Comparison of ENCODE assay signal across 19 cellular contexts in genomic region chr7:24945899-24946298, GRCh38. TPM values are rescaled to one million over a fixed set of nuclear protein-coding genes. Genes with fewer than 3 reads are reported as not detected.
DNase-seq lines count a peak whose midpoint lies in the region; ATAC-seq and TF ChIP-seq lines count a peak whose summit lies in the region.
"Had no signal": no experiment of that assay in that cellular context is flagged by ENCODE, and none has a peak within 500 bp of the region (broad histone marks: within the 10 kb centered on the region; RNA-seq: fewer than 3 reads in every experiment).

No MANE protein-coding gene starts in this region.

- peak; percentile 13 for TF ChIP-seq CTCF in astrocyte of the spinal cord (IDR thresholded peaks at IDR 0.05; ENCODE audit: low read depth, low read length)
- TF ChIP-seq CTCF in GM20000 (IDR thresholded peaks at IDR 0.05; ENCODE audit: extremely low read depth, missing control alignments) = no peak

- no peak for ATAC-seq in GM19467 (IDR thresholded peaks at IDR 0.05; ENCODE audit: unreplicated experiment)
- ATAC-seq: Right ventricle myocardium inferior had no signal

- DNase-seq in activated naive CD8-positive, alpha-beta T cell treated with anti-CD3 and anti-CD28 coated beads for 36 hours = no peak
- DNase-seq in Karpas-422 = no peak
- DNase-seq in astrocyte of the spinal cord (ENCODE audit: low read depth, low spot score) = no peak
- peak in 1 of 2 donors; percentile 41 for DNase-seq in trophoblast cell
- no peak for DNase-seq in activated CD4-positive, alpha-beta T cell treated with anti-CD3 and anti-CD28 coated beads, Interleukin-2, amount 50 U/mL, for 48 hours
- no peak for DNase-seq in GM20000 (ENCODE audit: low spot score)
- DNase-seq: 8988T, HCEC 1CT, MV-4-11, NCI-H1417 treated with DMSO at 0.1 percent for 48 hours, NCI-H2081, NCI-H510A, NCI-H82, T-helper 1 cell had no signal

- H2BK12ac ChIP-seq in trophoblast cell (ENCODE audit: low read length) = no peak overlapping the region

- H3K36me3 Mint-ChIP-seq in activated naive CD8-positive, alpha-beta T cell = peaks cover 6% of the 10 kb centered on the region
- peaks cover 18% of the 10 kb centered on the region for H3K36me3 Mint-ChIP-seq in activated naive CD8-positive, alpha-beta T cell treated with anti-CD3 and anti-CD28 coated beads for 36 hours

- H3K4me1 Mint-ChIP-seq in activated naive CD8-positive, alpha-beta T cell (ENCODE audit: low read depth) = peaks cover 50% of the 10 kb centered on the region
- peaks cover 29% of the 10 kb centered on the region for H3K4me1 Mint-ChIP-seq in activated naive CD8-positive, alpha-beta T cell treated with anti-CD3 and anti-CD28 coated beads for 36 hours

- H3K4me2 ChIP-seq in Karpas-422 (ENCODE audit: low read depth, low read length, poor library complexity, severe bottlenecking) (no peak overlapping the region), trophoblast cell (ENCODE audit: low read length) (no peak overlapping the region)
- H3K4me2 ChIP-seq: BLaER1 had no signal

- H3K36me3 ChIP-seq in Karpas-422 (ENCODE audit: insufficient read depth, low read length) (peaks cover 9% of the 10 kb centered on the region; the same call in 1 of the 2 replicates), trophoblast cell (ENCODE audit: control insufficient read depth in 1 of 2, insufficient read depth in 2 of 2, low read length in 2 of 2) (no peaks in the 10 kb centered on the region)
- H3K36me3 ChIP-seq: BLaER1 had no signal

- no peak overlapping the region for H3K4me3 Mint-ChIP-seq in activated naive CD8-positive, alpha-beta T cell
- no peak overlapping the region for H3K4me3 Mint-ChIP-seq in activated naive CD8-positive, alpha-beta T cell treated with anti-CD3 and anti-CD28 coated beads for 36 hours

- H2AFZ ChIP-seq in Karpas-422 (ENCODE audit: low read length) (no peak overlapping the region), trophoblast cell (ENCODE audit: insufficient read depth, low read length, poor library complexity) (no peak overlapping the region)

- no peak overlapping the region for H3K4ac ChIP-seq in trophoblast cell (ENCODE audit: low read depth, low read length)

- H3K9me2 ChIP-seq in Karpas-422 (replicated peaks; ENCODE audit: insufficient read depth, low read length) = no peaks in the 10 kb centered on the region

- no peak overlapping the region for H3K23ac ChIP-seq in trophoblast cell (ENCODE audit: low read length)

- no CpG with 5 or more reads among the region's 1 CpG for whole genome bisulfite sequencing in trophoblast cell (ENCODE audit: extremely low coverage, insufficient coverage, insufficient read length)

- H3K14ac ChIP-seq in trophoblast cell (ENCODE audit: low read length) = no peak overlapping the region

- H3K27me3 ChIP-seq in Karpas-422 (ENCODE audit: low read length) = no peaks in the 10 kb centered on the region
- no peaks in the 10 kb centered on the region for H3K27me3 ChIP-seq in trophoblast cell (ENCODE audit: insufficient read depth, low read length)
- H3K27me3 ChIP-seq: BLaER1 had no signal

- H4K12ac ChIP-seq in trophoblast cell (ENCODE audit: low read depth, low read length) = no peak overlapping the region

- H3K79me2 ChIP-seq in Karpas-422 (ENCODE audit: low read length) (peaks cover 100% of the 10 kb centered on the region), trophoblast cell (ENCODE audit: control insufficient read depth, insufficient read depth, low read length, poor library complexity) (peaks cover 2% of the 10 kb centered on the region)

- no peak overlapping the region for H4K8ac ChIP-seq in trophoblast cell (ENCODE audit: low read depth, low read length)

- H3K27me3 Mint-ChIP-seq in activated naive CD8-positive, alpha-beta T cell = no peaks in the 10 kb centered on the region
- no peaks in the 10 kb centered on the region for H3K27me3 Mint-ChIP-seq in activated naive CD8-positive, alpha-beta T cell treated with anti-CD3 and anti-CD28 coated beads for 36 hours

- no peak overlapping the region for H4K91ac ChIP-seq in trophoblast cell (ENCODE audit: low read depth, low read length)

- H2BK120ac ChIP-seq in trophoblast cell (ENCODE audit: insufficient read depth, low read length, poor library complexity) = no peak overlapping the region

- H3K18ac ChIP-seq in trophoblast cell (ENCODE audit: low read length) = no peak overlapping the region

- no peak overlapping the region for H2BK5ac ChIP-seq in trophoblast cell (ENCODE audit: low read depth, low read length, poor library complexity)

- H3K4me1 ChIP-seq in Karpas-422 (ENCODE audit: low read length) (peaks cover 93% of the 10 kb centered on the region), trophoblast cell (ENCODE audit: control insufficient read depth in 1 of 2, insufficient read depth in 2 of 2, low read length in 2 of 2) (peaks cover 0 to 3% of the 10 kb centered on the region in 2 experiments)

- H3K27ac Mint-ChIP-seq in activated naive CD8-positive, alpha-beta T cell = peak overlapping the region; percentile 3
- no peak overlapping the region for H3K27ac Mint-ChIP-seq in activated naive CD8-positive, alpha-beta T cell treated with anti-CD3 and anti-CD28 coated beads for 36 hours

- in situ Hi-C loops in astrocyte of the spinal cord (cut with HindIII; ENCODE audit: low sequenced_read_pairs) = no loop called here

- peak overlapping the region; percentile 54; the same call in 1 of the 2 replicates for H3K27ac ChIP-seq in Karpas-422 (ENCODE audit: low read length)
- H3K27ac ChIP-seq in trophoblast cell (ENCODE audit: low read depth, low read length) = no peak overlapping the region
- H3K27ac ChIP-seq: BLaER1, SK-N-MC had no signal

- H3K4me3 ChIP-seq in Karpas-422 (ENCODE audit: low read length) (no peak overlapping the region), astrocyte of the spinal cord (ENCODE audit: low read depth, low read length) (no peak overlapping the region), trophoblast cell (ENCODE audit: low read depth, low read length) (no peak overlapping the region)
- H3K4me3 ChIP-seq: BLaER1, SK-N-MC had no signal

- no peaks in the 10 kb centered on the region for H3K79me1 ChIP-seq in trophoblast cell (ENCODE audit: low read length)

- H3K9me3 ChIP-seq in Karpas-422 (ENCODE audit: low read length) = no peaks in the 10 kb centered on the region
- no peaks in the 10 kb centered on the region for H3K9me3 ChIP-seq in trophoblast cell (ENCODE audit: insufficient read depth, low read depth, low read length)
- H3K9me3 ChIP-seq: BLaER1 had no signal

- no peaks in the 10 kb centered on the region for H3K9me3 Mint-ChIP-seq in activated naive CD8-positive, alpha-beta T cell (ENCODE audit: low read depth)
- H3K9me3 Mint-ChIP-seq in activated naive CD8-positive, alpha-beta T cell treated with anti-CD3 and anti-CD28 coated beads for 36 hours = no peaks in the 10 kb centered on the region

- H3K9ac ChIP-seq in Karpas-422 (ENCODE audit: low read length) (no peak overlapping the region), trophoblast cell (ENCODE audit: low read length) (peak overlapping the region; percentile 7)
- H3K9ac ChIP-seq: BLaER1 had no signal

- H4K20me1 ChIP-seq in Karpas-422 (ENCODE audit: insufficient read depth, low read depth, low read length) = peaks cover 56% of the 10 kb centered on the region

- H2AK5ac ChIP-seq in trophoblast cell (ENCODE audit: low read length) = no peak overlapping the region

RNA-seq across cellular contexts. Expression of gene OSBPL3, which starts 34.1 kb away (rescaled TPM):
- 10 to 100 TPM; 40.8 to 44.1 TPM for total RNA-seq in activated naive CD8-positive, alpha-beta T cell treated with anti-CD3 and anti-CD28 coated beads for 36 hours
- total RNA-seq in Karpas-422 (2014; rRNA removed; shearing (Covaris generic); ENCODE audit: low replicate concordance) = 120 and 149 TPM in 2 replicates
- 6.8 and 8.0 TPM in 2 replicates for polyA plus RNA-seq in trophoblast cell (2013)
